Comparison of ENCODE assay signal across 1 cellular context in genomic region chr3:39321574-39321983, GRCh38.
TF ChIP-seq lines count a peak whose summit lies in the region.
"Not testable (repeated sequence)": the region's sequence is repeated elsewhere in the genome, so short reads cannot be mapped to it uniquely, and the experiment has no call there.

No MANE protein-coding gene starts in this region.

TF ChIP-seq in K562, 482 proteins besides CTCF, POLR2A, EP300 and RAD21:
- TF ChIP-seq LEF1 (IDR thresholded peaks at IDR 0.05): peak; percentile 50; the same call in 1 of the 2 replicates
- TF ChIP-seq ARID1B (IDR thresholded peaks at IDR 0.05): peak; percentile 46
- TF ChIP-seq GABPB1 (CRISPR knock-in tag; IDR thresholded peaks at IDR 0.05): peak; percentile 56; the same call in 1 of the 2 replicates
- TF ChIP-seq NFYB (IDR thresholded peaks at IDR 0.05; ENCODE audit: extremely low read depth, insufficient read length): peak; percentile 24
- peak in 1 of 2 experiments; percentile 28; a peak in 1 of 4 replicates for TF ChIP-seq RCOR1 (IDR thresholded peaks at IDR 0.05; ENCODE audit: borderline replicate concordance in 1 of 2, low read depth in 2 of 2, low read length in 2 of 2)
- 0 out of 2 replicates have a peak, but pooled peaks have one; percentile 52 for TF ChIP-seq CBX1 (IDR thresholded peaks at IDR 0.05; ENCODE audit: low read depth)
- peak; percentile 71 for TF ChIP-seq GATA2 (CRISPR knock-in tag; IDR thresholded peaks at IDR 0.05)
- TF ChIP-seq, protein P1, sequence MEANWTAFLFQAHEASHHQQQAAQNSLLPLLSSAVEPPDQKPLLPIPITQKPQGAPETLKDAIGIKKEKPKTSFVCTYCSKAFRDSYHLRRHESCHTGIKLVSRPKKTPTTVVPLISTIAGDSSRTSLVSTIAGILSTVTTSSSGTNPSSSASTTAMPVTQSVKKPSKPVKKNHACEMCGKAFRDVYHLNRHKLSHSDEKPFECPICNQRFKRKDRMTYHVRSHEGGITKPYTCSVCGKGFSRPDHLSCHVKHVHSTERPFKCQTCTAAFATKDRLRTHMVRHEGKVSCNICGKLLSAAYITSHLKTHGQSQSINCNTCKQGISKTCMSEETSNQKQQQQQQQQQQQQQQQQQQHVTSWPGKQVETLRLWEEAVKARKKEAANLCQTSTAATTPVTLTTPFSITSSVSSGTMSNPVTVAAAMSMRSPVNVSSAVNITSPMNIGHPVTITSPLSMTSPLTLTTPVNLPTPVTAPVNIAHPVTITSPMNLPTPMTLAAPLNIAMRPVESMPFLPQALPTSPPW (CRISPR knock-in tag; IDR thresholded peaks at IDR 0.05): peak; percentile 48
- peak; percentile 50; the same call in 1 of the 2 replicates for TF ChIP-seq ATF7 (IDR thresholded peaks at IDR 0.05)
- 0 out of 2 replicates have a peak, but pooled peaks have one; percentile 16 for TF ChIP-seq CREM (IDR thresholded peaks at IDR 0.05; ENCODE audit: low read depth)
- peak; percentile 53 for TF ChIP-seq GABPA (tag; conservative IDR thresholded peaks at IDR 0.05; ENCODE audit: low read depth)
- TF ChIP-seq SMARCA4 (IDR thresholded peaks at IDR 0.05): peak; percentile 25; the same call in 1 of the 2 replicates
- peak; percentile 56; the same call in 1 of the 2 replicates for TF ChIP-seq CBFA2T3 (IDR thresholded peaks at IDR 0.05)
- TF ChIP-seq JUND (IDR thresholded peaks at IDR 0.05; ENCODE audit: borderline replicate concordance, low read depth, low read length): peak; percentile 57; the same call in 1 of the 2 replicates
- TF ChIP-seq JUND (tag; IDR thresholded peaks at IDR 0.05; ENCODE audit: borderline replicate concordance, low read depth, low read length): 0 out of 3 replicates have a peak, but pooled peaks have one; percentile 49
- peak; percentile 61 for TF ChIP-seq ETV1 (tag; conservative IDR thresholded peaks at IDR 0.05; ENCODE audit: low read depth)
- TF ChIP-seq FOXM1 (IDR thresholded peaks at IDR 0.05; ENCODE audit: low read depth): 0 out of 2 replicates have a peak, but pooled peaks have one; percentile 28
- TF ChIP-seq FOXM1 (CRISPR knock-in tag; IDR thresholded peaks at IDR 0.05; ENCODE audit: low read depth); TEAD4 (CRISPR knock-in tag; IDR thresholded peaks at IDR 0.05; ENCODE audit: borderline replicate concordance): not testable (repeated sequence)
- peak; percentile 78 for TF ChIP-seq CC2D1A (IDR thresholded peaks at IDR 0.05)
- peak; percentile 23; the same call in 1 of the 2 replicates for TF ChIP-seq TAL1 (IDR thresholded peaks at IDR 0.05)
- TF ChIP-seq, protein P2, sequence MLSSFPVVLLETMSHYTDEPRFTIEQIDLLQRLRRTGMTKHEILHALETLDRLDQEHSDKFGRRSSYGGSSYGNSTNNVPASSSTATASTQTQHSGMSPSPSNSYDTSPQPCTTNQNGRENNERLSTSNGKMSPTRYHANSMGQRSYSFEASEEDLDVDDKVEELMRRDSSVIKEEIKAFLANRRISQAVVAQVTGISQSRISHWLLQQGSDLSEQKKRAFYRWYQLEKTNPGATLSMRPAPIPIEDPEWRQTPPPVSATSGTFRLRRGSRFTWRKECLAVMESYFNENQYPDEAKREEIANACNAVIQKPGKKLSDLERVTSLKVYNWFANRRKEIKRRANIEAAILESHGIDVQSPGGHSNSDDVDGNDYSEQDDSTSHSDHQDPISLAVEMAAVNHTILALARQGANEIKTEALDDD (IDR thresholded peaks at IDR 0.05): peak; percentile 61; the same call in 1 of the 2 replicates
- TF ChIP-seq NFIC (IDR thresholded peaks at IDR 0.05): peak; percentile 34
- 0 out of 2 replicates have a peak, but pooled peaks have one; percentile 48 for TF ChIP-seq OTX1 (CRISPR knock-in tag; IDR thresholded peaks at IDR 0.05)
- TF ChIP-seq TCF3 (CRISPR knock-in tag; IDR thresholded peaks at IDR 0.05): peak; percentile 34
- TF ChIP-seq TEAD4 (IDR thresholded peaks at IDR 0.05; ENCODE audit: low read length): peak; percentile 46; the same call in 1 of the 2 replicates
- 0 out of 2 replicates have a peak, but pooled peaks have one; percentile 13 for TF ChIP-seq BCOR (IDR thresholded peaks at IDR 0.05)
- peak; percentile 23; the same call in 1 of the 2 replicates for TF ChIP-seq L3MBTL2 (IDR thresholded peaks at IDR 0.05)
- TF ChIP-seq CBFA2T2 (conservative IDR thresholded peaks at IDR 0.05): peak; percentile 32; the same call in 1 of the 2 replicates
- peak; percentile 82 for TF ChIP-seq FOSL1 (tag; conservative IDR thresholded peaks at IDR 0.05)
- TF ChIP-seq ESRRA (IDR thresholded peaks at IDR 0.05; ENCODE audit: borderline replicate concordance, low read depth): peak; percentile 62; the same call in 1 of the 2 replicates
- 0 out of 2 replicates have a peak, but pooled peaks have one; percentile 11 for TF ChIP-seq CHAMP1 (IDR thresholded peaks at IDR 0.05)
- peak in 1 of 2 experiments; percentile 61; a peak in 2 of 4 replicates for TF ChIP-seq TRIM24 (IDR thresholded peaks at IDR 0.05)
- TF ChIP-seq, protein P3, sequence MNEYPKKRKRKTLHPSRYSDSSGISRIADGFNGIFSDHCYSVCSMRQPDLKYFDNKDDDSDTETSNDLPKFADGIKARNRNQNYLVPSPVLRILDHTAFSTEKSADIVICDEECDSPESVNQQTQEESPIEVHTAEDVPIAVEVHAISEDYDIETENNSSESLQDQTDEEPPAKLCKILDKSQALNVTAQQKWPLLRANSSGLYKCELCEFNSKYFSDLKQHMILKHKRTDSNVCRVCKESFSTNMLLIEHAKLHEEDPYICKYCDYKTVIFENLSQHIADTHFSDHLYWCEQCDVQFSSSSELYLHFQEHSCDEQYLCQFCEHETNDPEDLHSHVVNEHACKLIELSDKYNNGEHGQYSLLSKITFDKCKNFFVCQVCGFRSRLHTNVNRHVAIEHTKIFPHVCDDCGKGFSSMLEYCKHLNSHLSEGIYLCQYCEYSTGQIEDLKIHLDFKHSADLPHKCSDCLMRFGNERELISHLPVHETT (CRISPR knock-in tag; conservative IDR thresholded peaks at IDR 0.05 in 1 of 2, IDR thresholded peaks at IDR 0.05 in 1 of 2): peak in 1 of 2 experiments; percentile 1; a peak in 1 of 4 replicates
- TF ChIP-seq RAD51 (IDR thresholded peaks at IDR 0.05; ENCODE audit: borderline replicate concordance, low read depth): peak; percentile 66; the same call in 1 of the 2 replicates
- TF ChIP-seq, protein P4, sequence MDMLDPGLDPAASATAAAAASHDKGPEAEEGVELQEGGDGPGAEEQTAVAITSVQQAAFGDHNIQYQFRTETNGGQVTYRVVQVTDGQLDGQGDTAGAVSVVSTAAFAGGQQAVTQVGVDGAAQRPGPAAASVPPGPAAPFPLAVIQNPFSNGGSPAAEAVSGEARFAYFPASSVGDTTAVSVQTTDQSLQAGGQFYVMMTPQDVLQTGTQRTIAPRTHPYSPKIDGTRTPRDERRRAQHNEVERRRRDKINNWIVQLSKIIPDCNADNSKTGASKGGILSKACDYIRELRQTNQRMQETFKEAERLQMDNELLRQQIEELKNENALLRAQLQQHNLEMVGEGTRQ (CRISPR knock-in tag; IDR thresholded peaks at IDR 0.05): peak; percentile 80
- TF ChIP-seq DPF2 (IDR thresholded peaks at IDR 0.05): peak; percentile 51; the same call in 1 of the 2 replicates
- TF ChIP-seq, protein P5, sequence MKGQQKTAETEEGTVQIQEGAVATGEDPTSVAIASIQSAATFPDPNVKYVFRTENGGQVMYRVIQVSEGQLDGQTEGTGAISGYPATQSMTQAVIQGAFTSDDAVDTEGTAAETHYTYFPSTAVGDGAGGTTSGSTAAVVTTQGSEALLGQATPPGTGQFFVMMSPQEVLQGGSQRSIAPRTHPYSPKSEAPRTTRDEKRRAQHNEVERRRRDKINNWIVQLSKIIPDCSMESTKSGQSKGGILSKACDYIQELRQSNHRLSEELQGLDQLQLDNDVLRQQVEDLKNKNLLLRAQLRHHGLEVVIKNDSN (CRISPR knock-in tag; IDR thresholded peaks at IDR 0.05): peak; percentile 44
